ENCODE assay signal across 2 cellular contexts in the genomic region with DNA sequence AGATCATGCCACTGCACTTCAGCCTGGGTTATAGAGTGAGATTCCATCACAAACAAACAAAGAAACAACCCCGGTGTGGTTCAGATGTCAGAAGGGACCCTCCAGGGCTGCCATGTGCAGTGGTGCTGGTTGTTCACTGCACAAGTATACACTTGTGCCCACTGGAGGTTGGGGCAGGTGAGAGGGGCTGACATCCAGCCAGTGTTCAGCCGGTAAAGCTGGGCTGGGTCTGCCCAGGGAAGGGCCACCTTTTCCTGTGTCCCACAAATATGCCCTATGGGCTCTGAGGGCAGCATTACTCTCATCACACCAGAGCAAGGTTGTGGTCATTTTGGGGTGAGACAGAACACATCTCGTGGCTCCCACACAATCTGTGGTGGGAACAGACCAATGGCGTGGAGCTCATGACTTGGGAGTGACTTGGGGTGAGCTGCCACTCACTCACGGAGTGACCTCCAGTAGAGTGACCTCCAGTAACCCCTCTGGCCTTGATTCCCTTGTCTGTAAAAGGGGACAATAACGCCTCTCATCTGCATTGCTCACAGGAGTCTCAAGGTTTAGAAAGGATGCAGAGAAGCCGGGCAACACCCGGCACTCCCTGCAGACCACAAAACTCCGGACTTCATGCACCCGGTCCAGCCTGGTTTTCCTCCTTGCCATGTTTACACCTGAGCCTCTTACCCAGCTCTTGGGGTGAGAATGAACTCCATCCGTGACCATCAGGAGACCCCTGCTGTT.
A peak's percentile ranks its signal among the peaks of the same experiment; 100 is the strongest.
TF ChIP-seq lines count a peak whose summit lies in the region.

No MANE protein-coding gene starts in this region.

TF ChIP-seq in GM23338, 12 proteins besides CTCF, POLR2A, EP300 and RAD21 (continued from another document):
- TF ChIP-seq, protein P1, sequence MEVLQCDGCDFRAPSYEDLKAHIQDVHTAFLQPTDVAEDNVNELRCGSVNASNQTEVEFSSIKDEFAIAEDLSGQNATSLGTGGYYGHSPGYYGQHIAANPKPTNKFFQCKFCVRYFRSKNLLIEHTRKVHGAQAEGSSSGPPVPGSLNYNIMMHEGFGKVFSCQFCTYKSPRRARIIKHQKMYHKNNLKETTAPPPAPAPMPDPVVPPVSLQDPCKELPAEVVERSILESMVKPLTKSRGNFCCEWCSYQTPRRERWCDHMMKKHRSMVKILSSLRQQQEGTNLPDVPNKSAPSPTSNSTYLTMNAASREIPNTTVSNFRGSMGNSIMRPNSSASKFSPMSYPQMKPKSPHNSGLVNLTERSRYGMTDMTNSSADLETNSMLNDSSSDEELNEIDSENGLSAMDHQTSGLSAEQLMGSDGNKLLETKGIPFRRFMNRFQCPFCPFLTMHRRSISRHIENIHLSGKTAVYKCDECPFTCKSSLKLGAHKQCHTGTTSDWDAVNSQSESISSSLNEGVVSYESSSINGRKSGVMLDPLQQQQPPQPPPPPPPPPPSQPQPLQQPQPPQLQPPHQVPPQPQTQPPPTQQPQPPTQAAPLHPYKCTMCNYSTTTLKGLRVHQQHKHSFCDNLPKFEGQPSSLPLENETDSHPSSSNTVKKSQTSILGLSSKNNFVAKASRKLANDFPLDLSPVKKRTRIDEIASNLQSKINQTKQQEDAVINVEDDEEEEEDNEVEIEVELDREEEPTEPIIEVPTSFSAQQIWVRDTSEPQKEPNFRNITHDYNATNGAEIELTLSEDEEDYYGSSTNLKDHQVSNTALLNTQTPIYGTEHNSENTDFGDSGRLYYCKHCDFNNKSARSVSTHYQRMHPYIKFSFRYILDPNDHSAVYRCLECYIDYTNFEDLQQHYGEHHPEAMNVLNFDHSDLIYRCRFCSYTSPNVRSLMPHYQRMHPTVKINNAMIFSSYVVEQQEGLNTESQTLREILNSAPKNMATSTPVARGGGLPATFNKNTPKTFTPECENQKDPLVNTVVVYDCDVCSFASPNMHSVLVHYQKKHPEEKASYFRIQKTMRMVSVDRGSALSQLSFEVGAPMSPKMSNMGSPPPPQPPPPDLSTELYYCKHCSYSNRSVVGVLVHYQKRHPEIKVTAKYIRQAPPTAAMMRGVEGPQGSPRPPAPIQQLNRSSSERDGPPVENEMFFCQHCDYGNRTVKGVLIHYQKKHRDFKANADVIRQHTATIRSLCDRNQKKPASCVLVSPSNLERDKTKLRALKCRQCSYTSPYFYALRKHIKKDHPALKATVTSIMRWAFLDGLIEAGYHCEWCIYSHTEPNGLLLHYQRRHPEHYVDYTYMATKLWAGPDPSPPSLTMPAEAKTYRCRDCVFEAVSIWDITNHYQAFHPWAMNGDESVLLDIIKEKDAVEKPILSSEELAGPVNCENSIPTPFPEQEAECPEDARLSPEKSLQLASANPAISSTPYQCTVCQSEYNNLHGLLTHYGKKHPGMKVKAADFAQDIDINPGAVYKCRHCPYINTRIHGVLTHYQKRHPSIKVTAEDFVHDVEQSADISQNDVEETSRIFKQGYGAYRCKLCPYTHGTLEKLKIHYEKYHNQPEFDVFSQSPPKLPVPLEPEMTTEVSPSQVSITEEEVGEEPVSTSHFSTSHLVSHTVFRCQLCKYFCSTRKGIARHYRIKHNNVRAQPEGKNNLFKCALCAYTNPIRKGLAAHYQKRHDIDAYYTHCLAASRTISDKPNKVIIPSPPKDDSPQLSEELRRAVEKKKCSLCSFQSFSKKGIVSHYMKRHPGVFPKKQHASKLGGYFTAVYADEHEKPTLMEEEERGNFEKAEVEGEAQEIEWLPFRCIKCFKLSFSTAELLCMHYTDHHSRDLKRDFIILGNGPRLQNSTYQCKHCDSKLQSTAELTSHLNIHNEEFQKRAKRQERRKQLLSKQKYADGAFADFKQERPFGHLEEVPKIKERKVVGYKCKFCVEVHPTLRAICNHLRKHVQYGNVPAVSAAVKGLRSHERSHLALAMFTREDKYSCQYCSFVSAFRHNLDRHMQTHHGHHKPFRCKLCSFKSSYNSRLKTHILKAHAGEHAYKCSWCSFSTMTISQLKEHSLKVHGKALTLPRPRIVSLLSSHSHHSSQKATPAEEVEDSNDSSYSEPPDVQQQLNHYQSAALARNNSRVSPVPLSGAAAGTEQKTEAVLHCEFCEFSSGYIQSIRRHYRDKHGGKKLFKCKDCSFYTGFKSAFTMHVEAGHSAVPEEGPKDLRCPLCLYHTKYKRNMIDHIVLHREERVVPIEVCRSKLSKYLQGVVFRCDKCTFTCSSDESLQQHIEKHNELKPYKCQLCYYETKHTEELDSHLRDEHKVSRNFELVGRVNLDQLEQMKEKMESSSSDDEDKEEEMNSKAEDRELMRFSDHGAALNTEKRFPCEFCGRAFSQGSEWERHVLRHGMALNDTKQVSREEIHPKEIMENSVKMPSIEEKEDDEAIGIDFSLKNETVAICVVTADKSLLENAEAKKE (CRISPR knock-in tag; IDR thresholded peaks at IDR 0.05): no peak

TF ChIP-seq in WTC11, 78 proteins besides CTCF, POLR2A, EP300 and RAD21 (continued from another document):
- TF ChIP-seq, protein P2, sequence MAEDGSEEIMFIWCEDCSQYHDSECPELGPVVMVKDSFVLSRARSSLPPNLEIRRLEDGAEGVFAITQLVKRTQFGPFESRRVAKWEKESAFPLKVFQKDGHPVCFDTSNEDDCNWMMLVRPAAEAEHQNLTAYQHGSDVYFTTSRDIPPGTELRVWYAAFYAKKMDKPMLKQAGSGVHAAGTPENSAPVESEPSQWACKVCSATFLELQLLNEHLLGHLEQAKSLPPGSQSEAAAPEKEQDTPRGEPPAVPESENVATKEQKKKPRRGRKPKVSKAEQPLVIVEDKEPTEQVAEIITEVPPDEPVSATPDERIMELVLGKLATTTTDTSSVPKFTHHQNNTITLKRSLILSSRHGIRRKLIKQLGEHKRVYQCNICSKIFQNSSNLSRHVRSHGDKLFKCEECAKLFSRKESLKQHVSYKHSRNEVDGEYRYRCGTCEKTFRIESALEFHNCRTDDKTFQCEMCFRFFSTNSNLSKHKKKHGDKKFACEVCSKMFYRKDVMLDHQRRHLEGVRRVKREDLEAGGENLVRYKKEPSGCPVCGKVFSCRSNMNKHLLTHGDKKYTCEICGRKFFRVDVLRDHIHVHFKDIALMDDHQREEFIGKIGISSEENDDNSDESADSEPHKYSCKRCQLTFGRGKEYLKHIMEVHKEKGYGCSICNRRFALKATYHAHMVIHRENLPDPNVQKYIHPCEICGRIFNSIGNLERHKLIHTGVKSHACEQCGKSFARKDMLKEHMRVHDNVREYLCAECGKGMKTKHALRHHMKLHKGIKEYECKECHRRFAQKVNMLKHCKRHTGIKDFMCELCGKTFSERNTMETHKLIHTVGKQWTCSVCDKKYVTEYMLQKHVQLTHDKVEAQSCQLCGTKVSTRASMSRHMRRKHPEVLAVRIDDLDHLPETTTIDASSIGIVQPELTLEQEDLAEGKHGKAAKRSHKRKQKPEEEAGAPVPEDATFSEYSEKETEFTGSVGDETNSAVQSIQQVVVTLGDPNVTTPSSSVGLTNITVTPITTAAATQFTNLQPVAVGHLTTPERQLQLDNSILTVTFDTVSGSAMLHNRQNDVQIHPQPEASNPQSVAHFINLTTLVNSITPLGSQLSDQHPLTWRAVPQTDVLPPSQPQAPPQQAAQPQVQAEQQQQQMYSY (CRISPR knock-in tag; IDR thresholded peaks at IDR 0.05): peak; percentile 79
